11 cellular contexts compared by ENCODE assay signal in genomic region chr9:132622144-132622543, GRCh38. TPM values are rescaled to one million over a fixed set of nuclear protein-coding genes. Genes with fewer than 3 reads are reported as not detected.
A peak's percentile ranks its signal among the peaks of the same experiment; 100 is the strongest.
DNase-seq lines count a peak whose midpoint lies in the region; ATAC-seq and TF ChIP-seq lines count a peak whose summit lies in the region.
"Had no signal": no experiment of that assay in that cellular context is flagged by ENCODE, and none has a peak within 500 bp of the region (broad histone marks: within the 10 kb centered on the region; RNA-seq: fewer than 3 reads in every experiment).

No MANE protein-coding gene starts in this region.

- no peak overlapping the region for H3K9ac ChIP-seq in mesenchymal stem cell (ENCODE audit: low read length)

- no peak overlapping the region for H3K4me2 ChIP-seq in mesenchymal stem cell (ENCODE audit: low read length, poor library complexity, severe bottlenecking)

- H3K27ac ChIP-seq in mesenchymal stem cell (ENCODE audit: low read length, poor library complexity, severe bottlenecking): no peak overlapping the region
- no peak overlapping the region for H3K27ac ChIP-seq in effector memory CD4-positive, alpha-beta T cell (ENCODE audit: insufficient read depth, low read length, poor library complexity, severe bottlenecking)
- H3K27ac ChIP-seq: ovary had no signal

- DNase-seq in DMS79 treated with DMSO at 0.1 percent for 48 hours (lab: John Stamatoyannopoulos, UW): peak; percentile 72
- DNase-seq in NCI-H1436 treated with DMSO at 0.1 percent for 48 hours (lab: John Stamatoyannopoulos, UW): peak; percentile 28
- DNase-seq in cardiac fibroblast (ENCODE audit: low read depth in 2 of 2): peak; percentile 50
- peak; percentile 83 for DNase-seq in mesenchymal stem cell
- DNase-seq in effector memory CD4-positive, alpha-beta T cell: no peak
- no peak for DNase-seq in midbrain (lab: John Stamatoyannopoulos, UW)
- DNase-seq: BE2C, NCI-H69, ovary had no signal

- H2BK15ac ChIP-seq in mesenchymal stem cell (ENCODE audit: low read depth, poor library complexity, severe bottlenecking): no peak overlapping the region

- H4K91ac ChIP-seq in mesenchymal stem cell (ENCODE audit: low read length): no peak overlapping the region

- H2AFZ ChIP-seq in mesenchymal stem cell (ENCODE audit: low read depth, low read length): no peak overlapping the region

- H3K4ac ChIP-seq in mesenchymal stem cell (ENCODE audit: low read depth in 1 of 2, low read length in 2 of 2): no peak overlapping the region

- TF ChIP-seq CTCF in cardiac fibroblast (IDR thresholded peaks at IDR 0.05; ENCODE audit: low read depth, low read length): no peak

- no peaks in the 10 kb centered on the region for H3K9me3 ChIP-seq in mesenchymal stem cell (ENCODE audit: control insufficient read depth, low read length)
- H3K9me3 ChIP-seq in effector memory CD4-positive, alpha-beta T cell (ENCODE audit: control insufficient read depth, low read length): no peaks in the 10 kb centered on the region
- H3K9me3 ChIP-seq: BE2C, ovary had no signal

- peaks cover 3% of the 10 kb centered on the region for H3K79me1 ChIP-seq in mesenchymal stem cell (replicated peaks; ENCODE audit: low read length, poor library complexity, severe bottlenecking)

- no peak overlapping the region for H2AK5ac ChIP-seq in mesenchymal stem cell (ENCODE audit: low read length, severe bottlenecking)

- no peak overlapping the region for H4K8ac ChIP-seq in mesenchymal stem cell (ENCODE audit: low read length)

- H3K4me1 ChIP-seq in mesenchymal stem cell (ENCODE audit: control insufficient read depth, insufficient read depth, low read depth, low read length): peaks cover 2% of the 10 kb centered on the region
- no peaks in the 10 kb centered on the region for H3K4me1 ChIP-seq in effector memory CD4-positive, alpha-beta T cell (ENCODE audit: control insufficient read depth, insufficient read depth, low read length, poor library complexity, severe bottlenecking)
- H3K4me1 ChIP-seq: BE2C had no signal

- H2BK120ac ChIP-seq in mesenchymal stem cell (ENCODE audit: low read depth, low read length): no peak overlapping the region

- no peak overlapping the region for H3K4me3 ChIP-seq in cardiac fibroblast (replicated peaks in 1 of 2; ENCODE audit: low read depth in 2 of 2, low read length in 2 of 2)
- no peak overlapping the region for H3K4me3 ChIP-seq in mesenchymal stem cell (ENCODE audit: insufficient read depth in 1 of 2, low read depth in 1 of 2, low read length in 2 of 2)
- H3K4me3 ChIP-seq in effector memory CD4-positive, alpha-beta T cell (ENCODE audit: insufficient read depth, low read depth, low read length, poor library complexity, severe bottlenecking): no peak overlapping the region
- H3K4me3 ChIP-seq: ovary had no signal

- WGBS in mesenchymal stem cell: 34% methylated on average over 5 of the region's 6 CpGs

- H3K18ac ChIP-seq in mesenchymal stem cell (ENCODE audit: low read depth in 1 of 2, low read length in 2 of 2): no peak overlapping the region

- no peaks in the 10 kb centered on the region for H3K27me3 ChIP-seq in mesenchymal stem cell (ENCODE audit: control insufficient read depth in 1 of 2, insufficient read depth in 1 of 2, low read length in 2 of 2)
- H3K27me3 ChIP-seq in effector memory CD4-positive, alpha-beta T cell (replicated peaks; ENCODE audit: control insufficient read depth, insufficient read depth, low read length, poor library complexity, severe bottlenecking): no peaks in the 10 kb centered on the region
- H3K27me3 ChIP-seq: BE2C, ovary had no signal

- no peak overlapping the region for H3K23ac ChIP-seq in mesenchymal stem cell (ENCODE audit: low read length in 2 of 2)

- no peak overlapping the region for H2BK12ac ChIP-seq in mesenchymal stem cell (ENCODE audit: low read length in 2 of 2)

- no peak overlapping the region for H2BK5ac ChIP-seq in mesenchymal stem cell (ENCODE audit: low read depth, low read length, poor library complexity, severe bottlenecking)

- peaks cover 29 to 77% of the 10 kb centered on the region in 2 experiments for H3K36me3 ChIP-seq in mesenchymal stem cell (ENCODE audit: control insufficient read depth in 1 of 2, insufficient read depth in 2 of 2, low read depth in 1 of 2, low read length in 2 of 2)
- H3K36me3 ChIP-seq in effector memory CD4-positive, alpha-beta T cell (ENCODE audit: control insufficient read depth, insufficient read depth, low read length): peaks cover 53% of the 10 kb centered on the region
- H3K36me3 ChIP-seq: ovary had no signal

- ATAC-seq in HG02798 (IDR thresholded peaks at IDR 0.05; ENCODE audit: poor library complexity, unreplicated experiment) (no peak), HG02642 (IDR thresholded peaks at IDR 0.05; ENCODE audit: poor library complexity, unreplicated experiment) (no peak)

- H3K14ac ChIP-seq in mesenchymal stem cell (ENCODE audit: low read length in 2 of 2): no peak overlapping the region

RNA-seq across cellular contexts. Expression of gene BARHL1, which starts 39.7 kb away (rescaled TPM):
- not detected for polyA plus RNA-seq in mesenchymal stem cell (2013, experiment 1 of 2)
- polyA plus RNA-seq in mesenchymal stem cell (2013, experiment 2 of 2): not detected
- polyA plus RNA-seq: ovary had no signal

RNA-seq across cellular contexts. Expression of gene DDX31, which starts 47.6 kb away (rescaled TPM):
- 8.4 TPM for polyA plus RNA-seq in mesenchymal stem cell (2013, experiment 1 of 2)
- 8.3 TPM for polyA plus RNA-seq in mesenchymal stem cell (2013, experiment 2 of 2)

RNA-seq across cellular contexts. Expression of gene GTF3C4, which starts 48.1 kb away (rescaled TPM):
- polyA plus RNA-seq in mesenchymal stem cell (2013, experiment 1 of 2): 8.9 TPM
- polyA plus RNA-seq in mesenchymal stem cell (2013, experiment 2 of 2): 8.5 TPM

Comparison
In these comparisons a context has a peak if more than half of its experiments do, and no peak if none do; other contexts are left out.
1. DNase-seq: peak in DMS79 treated with DMSO at 0.1 percent for 48 hours (single experiment), NCI-H1436 treated with DMSO at 0.1 percent for 48 hours (single experiment), cardiac fibroblast (2 of 2) and mesenchymal stem cell (single experiment); none in effector memory CD4-positive, alpha-beta T cell (0 of 3) and midbrain (single experiment).